In the genomic region with DNA sequence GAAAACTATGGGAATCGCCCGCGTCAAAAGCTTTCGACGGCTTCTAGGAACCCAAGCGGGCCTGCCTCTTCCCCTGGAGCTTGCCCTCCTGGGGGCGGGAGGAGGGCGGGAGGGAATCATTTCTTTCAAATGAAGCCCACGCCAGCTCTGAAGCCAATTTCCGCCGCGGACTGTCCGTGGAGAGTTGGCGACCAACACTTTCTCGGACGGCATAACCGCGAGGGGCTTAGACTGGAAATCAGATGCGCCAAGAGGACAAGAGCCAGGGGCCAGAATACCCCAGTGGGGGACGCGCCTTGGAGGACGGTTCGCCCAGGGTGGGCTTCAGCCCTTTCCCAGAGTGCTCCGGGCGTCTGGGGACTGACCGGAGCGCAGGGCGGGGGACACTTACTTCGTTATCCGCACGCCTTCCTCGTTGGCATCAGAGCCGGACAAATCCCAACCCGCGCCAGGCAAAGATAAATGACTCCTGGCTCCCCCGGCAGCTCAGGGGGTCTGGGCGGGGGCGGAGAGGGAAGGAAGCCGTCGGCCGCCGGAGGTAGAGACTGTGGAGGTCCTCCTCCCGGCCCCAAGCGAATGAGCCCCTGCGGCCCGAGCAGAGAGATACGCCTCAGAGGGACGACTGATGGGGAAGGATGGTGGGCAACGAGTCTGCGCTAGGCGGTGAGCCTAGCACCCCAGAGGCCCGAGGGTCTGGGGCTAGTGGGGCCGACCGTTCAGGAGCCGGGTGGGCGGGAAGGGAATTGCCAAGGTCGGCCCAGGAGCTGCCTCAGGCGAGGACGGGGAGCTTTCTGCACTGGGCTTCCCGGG, we compare ENCODE assay signal across 11 cellular contexts. TPM values are rescaled to one million over a fixed set of nuclear protein-coding genes. Genes with fewer than 3 reads are reported as not detected.
DNase-seq lines count a peak whose midpoint lies in the region; ATAC-seq and TF ChIP-seq lines count a peak whose summit lies in the region.
"Had no signal": no experiment of that assay in that cellular context is flagged by ENCODE, and none has a peak within 500 bp of the region (broad histone marks: within the 10 kb centered on the region; RNA-seq: fewer than 3 reads in every experiment).

No MANE protein-coding gene starts in this region.

- TF ChIP-seq CTCF in ascending aorta (IDR thresholded peaks at IDR 0.05), result no peak

- peak overlapping the region; percentile 54 to 64 for H3K4me3 ChIP-seq in ascending aorta

- peak; percentile 16 for DNase-seq in activated T-cell treated with anti-CD3 and anti-CD28 coated beads, Interleukin-2, amount 50 U/mL, for 1 hour
- DNase-seq in activated T-cell treated with anti-CD3 and anti-CD28 coated beads for 4 hours, result no peak
- DNase-seq in ascending aorta (ENCODE audit: low spot score in 2 of 2), result no peak
- no peak for DNase-seq in immature natural killer cell
- no peak for DNase-seq in activated CD4-positive, CD25-positive, alpha-beta regulatory T cell treated with anti-CD3 and anti-CD28 coated beads, Interleukin-2, amount 50 U/mL, for 72 hours
- DNase-seq in NCI-H2107 (lab: John Stamatoyannopoulos, UW), result no peak
- DNase-seq: CD4-positive, CD25-positive, alpha-beta regulatory T cell; NCI-H146 had no signal

- no peak for ATAC-seq in HG02588 (IDR thresholded peaks at IDR 0.05; ENCODE audit: unreplicated experiment)

- no peaks in the 10 kb centered on the region for H3K9me3 ChIP-seq in ascending aorta

- peaks cover 0 to 27% (median 5%) of the 10 kb centered on the region in 6 donors for H3K9me3 Mint-ChIP-seq in immature natural killer cell

- peaks cover 14 to 24% of the 10 kb centered on the region in 2 donors for H3K4me1 ChIP-seq in ascending aorta

- no peaks in the 10 kb centered on the region for H3K36me3 Mint-ChIP-seq in immature natural killer cell

- intact Hi-C loops in ascending aorta (cut with DNase I), result loop anchor here (5.0 to 10.0 kb wide), 4 partner anchors 808 to 1960 kb away; a partner anchor contains a TSS

- H3K4me3 Mint-ChIP-seq in immature natural killer cell, result peak overlapping the region in 3 of 5 donors; percentile 42 to 74 (median 51)

- H3K4me1 Mint-ChIP-seq in immature natural killer cell, result peaks cover 19 to 29% of the 10 kb centered on the region in 2 donors

- H3K36me3 ChIP-seq in ascending aorta, result no peaks in the 10 kb centered on the region
- H3K36me3 ChIP-seq: cardiac muscle cell had no signal

- H3K27me3 Mint-ChIP-seq in immature natural killer cell (ENCODE audit: low read depth in 3 of 3), result peaks cover 48 to 58% (median 58%) of the 10 kb centered on the region in 3 donors

- H3K27me3 ChIP-seq in ascending aorta, result peaks cover 40% of the 10 kb centered on the region

- H3K27ac ChIP-seq in ascending aorta (no peak overlapping the region), temporal lobe (ENCODE audit: low read depth, low read length) (peak overlapping the region; percentile 36)
- H3K27ac ChIP-seq: cardiac muscle cell had no signal

- no peak overlapping the region for H3K27ac Mint-ChIP-seq in immature natural killer cell
- H3K27ac Mint-ChIP-seq: CD4-positive, CD25-positive, alpha-beta regulatory T cell had no signal

RNA-seq across cellular contexts. Expression of a gene that starts 4.6 kb away (rescaled TPM):
- 1.2 TPM for total RNA-seq in ascending aorta
- polyA plus RNA-seq in immature natural killer cell, result under 1 TPM in 1 of 3 donors, not detected in 2; 0.07 TPM
- total RNA-seq in temporal lobe, result 310 TPM
- total RNA-seq: CD4-positive, CD25-positive, alpha-beta regulatory T cell had no signal

Comparison
In these comparisons a context has a peak if more than half of its experiments do, and no peak if none do; other contexts are left out.
1. RNA of a gene that starts 4.6 kb away (total RNA-seq): 310 TPM in temporal lobe (single experiment); 1.2 TPM in ascending aorta (single experiment); every median in the first group is over 100 times any median in the second.